Comparison of ENCODE assay signal across 8 cellular contexts in genomic region chr2:161414385-161415040, GRCh38. TPM values are rescaled to one million over a fixed set of nuclear protein-coding genes. Genes with fewer than 3 reads are reported as not detected.
DNase-seq lines count a peak whose midpoint lies in the region; ATAC-seq and TF ChIP-seq lines count a peak whose summit lies in the region.

No MANE protein-coding gene starts in this region.

- H3K18ac ChIP-seq in mesendoderm (ENCODE audit: low read length) = peak overlapping the region; percentile 15

- H4K5ac ChIP-seq in mesendoderm (ENCODE audit: low read length) = no peak overlapping the region

- no peak overlapping the region for H3K4ac ChIP-seq in mesendoderm (ENCODE audit: low read depth, low read length)

- no peaks in the 10 kb centered on the region for H3K79me1 ChIP-seq in mesendoderm (ENCODE audit: low read length)

- no peak overlapping the region for H3K27ac ChIP-seq in AG04450 (ENCODE audit: low read depth, low read length)
- H3K27ac ChIP-seq in RWPE1 = no peak overlapping the region
- no peak overlapping the region for H3K27ac ChIP-seq in mesendoderm (ENCODE audit: low read depth, low read length)
- no peak overlapping the region for H3K27ac ChIP-seq in uterus

- DNase-seq in AG04450 (ENCODE audit: low read depth, low spot score) (no peak), GM12865 (ENCODE audit: low read depth) (no peak), RWPE1 (ENCODE audit: low spot score) (peak; percentile 25), ecto neural progenitor cell (ENCODE audit: low spot score) (peak; percentile 84), mesendoderm (peak; percentile 79), uterus (no peak)

- peaks cover 50% of the 10 kb centered on the region for H3K27me3 ChIP-seq in AG04450 (ENCODE audit: control insufficient read depth, insufficient read depth, low read length)
- H3K27me3 ChIP-seq in mesendoderm (ENCODE audit: insufficient read depth, low read length, poor library complexity) = peaks cover 30% of the 10 kb centered on the region
- peaks cover 13 to 42% of the 10 kb centered on the region in 2 donors for H3K27me3 ChIP-seq in uterus

- no peaks in the 10 kb centered on the region for H3K36me3 ChIP-seq in mesendoderm (ENCODE audit: control insufficient read depth, insufficient read depth, low read length)
- H3K36me3 ChIP-seq in uterus = no peaks in the 10 kb centered on the region

- peak overlapping the region; percentile 63 for H3K9ac ChIP-seq in mesendoderm (ENCODE audit: low read length)

- POLR2A ChIA-PET in AG04450 (lab: Yijun Ruan, JAX) (interaction anchor here (0.5 kb wide), 1 partner anchor 1193 kb away, joined by 3 read pairs; no protein-coding TSS in a partner anchor), RWPE1 (lab: Yijun Ruan, JAX; ENCODE audit: low non-redundant PET) (no interaction called here)

- H3K4me2 ChIP-seq in mesendoderm (ENCODE audit: low read length) = peak overlapping the region; percentile 68

- CTCF ChIA-PET in AG04450 (lab: Charles Lee) (interaction anchor here (0.6 kb wide), 1 partner anchor 172 kb away, joined by 5 read pairs; no protein-coding TSS in a partner anchor), RWPE1 (lab: Yijun Ruan, JAX) (no interaction called here)

- H2BK15ac ChIP-seq in mesendoderm (replicated peaks; ENCODE audit: low read depth) = no peak overlapping the region

- no peak overlapping the region for H2BK120ac ChIP-seq in mesendoderm (ENCODE audit: low read depth, low read length)

- TF ChIP-seq POLR2A in uterus (IDR thresholded peaks at IDR 0.05) = no peak

- TF ChIP-seq CTCF in AG04450 (IDR thresholded peaks at IDR 0.05; ENCODE audit: low read depth, low read length) (peak; percentile 21), GM12865 (IDR thresholded peaks at IDR 0.05; ENCODE audit: insufficient read depth, low read depth, low read length, missing control alignments) (no peak), RWPE1 (conservative IDR thresholded peaks at IDR 0.05; ENCODE audit: low read depth) (no peak), uterus (IDR thresholded peaks at IDR 0.05) (no peak)

- H3K23ac ChIP-seq in mesendoderm (ENCODE audit: low read length) = no peak overlapping the region

- H3K56ac ChIP-seq in mesendoderm (ENCODE audit: low read length) = peak overlapping the region; percentile 84

- intact Hi-C loops in uterus (cut with DNase I; ENCODE audit: low total_unique reads) = no loop called here

- no peak overlapping the region for H2BK5ac ChIP-seq in mesendoderm (ENCODE audit: low read length)

- H3K4me1 ChIP-seq in mesendoderm (ENCODE audit: control insufficient read depth, low read depth, low read length) (peaks cover 16% of the 10 kb centered on the region), uterus (peaks cover 0 to 6% of the 10 kb centered on the region in 2 donors)

- ATAC-seq in HG02973 (IDR thresholded peaks at IDR 0.05; ENCODE audit: unreplicated experiment) = peak; percentile 29
- ATAC-seq in GM18861 (IDR thresholded peaks at IDR 0.05; ENCODE audit: unreplicated experiment) = no peak

- H2AK5ac ChIP-seq in mesendoderm (ENCODE audit: low read length) = no peak overlapping the region

- WGBS in mesendoderm (ENCODE audit: extremely low coverage, insufficient coverage, low lambda C conversion rate) = no CpG with 5 or more reads among the region's 62 CpGs

- no peaks in the 10 kb centered on the region for H3K79me2 ChIP-seq in mesendoderm (ENCODE audit: control insufficient read depth, insufficient read depth, low read length)

- H3K4me3 ChIP-seq in AG04450 (ENCODE audit: low read depth, low read length) (peak overlapping the region; percentile 57), GM12865 (ENCODE audit: low read depth, low read length) (peak overlapping the region; percentile 44), mesendoderm (ENCODE audit: low read length) (no peak overlapping the region), uterus (peak overlapping the region; percentile 1 to 38)

- H3K9me3 ChIP-seq in AG04450 (ENCODE audit: control insufficient read depth, insufficient read depth, low read length) = peaks cover 6% of the 10 kb centered on the region; the same call in 1 of the 2 replicates
- H3K9me3 ChIP-seq in uterus = no peaks in the 10 kb centered on the region

- no peak overlapping the region for H4K8ac ChIP-seq in mesendoderm (ENCODE audit: low read depth, low read length)

RNA-seq across cellular contexts. Expression of gene TBR1, which starts 1.6 kb away (rescaled TPM):
- polyA plus RNA-seq in AG04450 (2011; rRNA removed) = not detected in 2 replicates
- polyA minus RNA-seq in AG04450 (2011; rRNA and poly(A)+ RNA removed) = 0.04 TPM in 1 of 2 replicates, not detected in the other
- 0.20 TPM for polyA plus RNA-seq in mesendoderm (2013, experiment 1 of 2)
- polyA plus RNA-seq in mesendoderm (2013, experiment 2 of 2) = 0.13 TPM
- total RNA-seq in uterus = not detected

Comparison
In these comparisons a context has a peak if more than half of its experiments do, and no peak if none do; other contexts are left out.
1. DNase-seq: peak in RWPE1 (single experiment), ecto neural progenitor cell (single experiment) and mesendoderm (single experiment); none in AG04450 (single experiment), GM12865 (single experiment) and uterus (0 of 2).